In genomic region chr19:7533925-7534480, GRCh38 we compare ENCODE assay signal across 8 cellular contexts. TPM values are rescaled to one million over a fixed set of nuclear protein-coding genes. Genes with fewer than 3 reads are reported as not detected.
DNase-seq lines count a peak whose midpoint lies in the region; ATAC-seq, FAIRE-seq and TF ChIP-seq lines count a peak whose summit lies in the region.

No MANE protein-coding gene starts in this region.

- TF ChIP-seq CTCF in D721Med (IDR thresholded peaks at IDR 0.05; ENCODE audit: insufficient read depth, missing control alignments): no peak

- H3K27me3 Mint-ChIP-seq in activated CD8-positive, alpha-beta memory T cell treated with anti-CD3 and anti-CD28 coated beads, Interleukin-2, amount 10 ng/mL, durations not matched to agents 7 days and 5 days: no peaks in the 10 kb centered on the region

- CTCF ChIA-PET in activated CD8-positive, alpha-beta memory T cell treated with anti-CD3 and anti-CD28 coated beads, Interleukin-2, amount 10 ng/mL, durations not matched to agents 7 days and 5 days (lab: Charles Lee): interaction anchor here (6.1 kb wide), 1 partner anchor 11 kb away, joined by 37 read pairs; the partner anchor contains the start of gene MCOLN1

- H3K4me3 ChIP-seq in effector memory CD4-positive, alpha-beta T cell (ENCODE audit: insufficient read depth, low read depth, low read length, poor library complexity, severe bottlenecking): peak overlapping the region; percentile 95

- H3K4me1 Mint-ChIP-seq in activated CD8-positive, alpha-beta memory T cell treated with anti-CD3 and anti-CD28 coated beads, Interleukin-2, amount 10 ng/mL, durations not matched to agents 7 days and 5 days: peaks cover 20% of the 10 kb centered on the region

- peak overlapping the region; percentile 79 for H3K27ac Mint-ChIP-seq in activated CD8-positive, alpha-beta memory T cell treated with anti-CD3 and anti-CD28 coated beads, Interleukin-2, amount 10 ng/mL, durations not matched to agents 7 days and 5 days

- peaks cover 17% of the 10 kb centered on the region for H3K36me3 Mint-ChIP-seq in activated CD8-positive, alpha-beta memory T cell treated with anti-CD3 and anti-CD28 coated beads, Interleukin-2, amount 10 ng/mL, durations not matched to agents 7 days and 5 days

- no peaks in the 10 kb centered on the region for H3K9me3 ChIP-seq in effector memory CD4-positive, alpha-beta T cell (ENCODE audit: control insufficient read depth, low read length)

- H3K36me3 ChIP-seq in effector memory CD4-positive, alpha-beta T cell (ENCODE audit: control insufficient read depth, insufficient read depth, low read length): peaks cover 7% of the 10 kb centered on the region

- peak overlapping the region; percentile 93 for H3K4me3 Mint-ChIP-seq in activated CD8-positive, alpha-beta memory T cell treated with anti-CD3 and anti-CD28 coated beads, Interleukin-2, amount 10 ng/mL, durations not matched to agents 7 days and 5 days

- H3K27ac ChIP-seq in effector memory CD4-positive, alpha-beta T cell (ENCODE audit: insufficient read depth, low read length, poor library complexity, severe bottlenecking): peak overlapping the region; percentile 77

- no peaks in the 10 kb centered on the region for H3K9me3 Mint-ChIP-seq in activated CD8-positive, alpha-beta memory T cell treated with anti-CD3 and anti-CD28 coated beads, Interleukin-2, amount 10 ng/mL, durations not matched to agents 7 days and 5 days (ENCODE audit: low read depth)

- peak; percentile 94 for DNase-seq in D721Med (ENCODE audit: insufficient read length, low spot score)
- peak; percentile 24 for DNase-seq in NK-92 (lab: John Stamatoyannopoulos, UW; ENCODE audit: unreplicated experiment)
- peak; percentile 89 for DNase-seq in activated CD8-positive, alpha-beta memory T cell treated with anti-CD3 and anti-CD28 coated beads, Interleukin-2, amount 10 ng/mL, durations not matched to agents 7 days and 5 days
- DNase-seq in effector memory CD4-positive, alpha-beta T cell: peak; percentile 70 to 78 (median 75)
- peak; percentile 93 for DNase-seq in medulla oblongata (ENCODE audit: extremely low spot score)
- DNase-seq in stimulated activated CD4-positive, alpha-beta T cell treated with anti-CD3 and anti-CD28 coated beads, TNF-alpha, amount 100 ng/mL, for 4 hours (ENCODE audit: low read depth in 3 of 3): peak; percentile 64 to 71 (median 70)

- H3K4me1 ChIP-seq in effector memory CD4-positive, alpha-beta T cell (ENCODE audit: control insufficient read depth, insufficient read depth, low read length, poor library complexity, severe bottlenecking): peaks cover 14% of the 10 kb centered on the region

- FAIRE-seq in D721Med (lab: Jason Lieb, UNC): no peak

- ATAC-seq in HG03565 (IDR thresholded peaks at IDR 0.05; ENCODE audit: unreplicated experiment): peak; percentile 29
- ATAC-seq in activated CD8-positive, alpha-beta memory T cell treated with anti-CD3 and anti-CD28 coated beads, Interleukin-2, amount 10 ng/mL, durations not matched to agents 7 days and 5 days: peak; percentile 41
- ATAC-seq in GM21576 (IDR thresholded peaks at IDR 0.05; ENCODE audit: unreplicated experiment): no peak

- no peaks in the 10 kb centered on the region for H3K27me3 ChIP-seq in effector memory CD4-positive, alpha-beta T cell (replicated peaks; ENCODE audit: control insufficient read depth, insufficient read depth, low read length, poor library complexity, severe bottlenecking)

RNA-seq across cellular contexts. Expression of gene PNPLA6, which starts 1.5 kb away (rescaled TPM):
- 100 to 1,000 TPM; 160 to 184 TPM for total RNA-seq in activated CD8-positive, alpha-beta memory T cell treated with anti-CD3 and anti-CD28 coated beads, Interleukin-2, amount 10 ng/mL, durations not matched to agents 7 days and 5 days

RNA-seq across cellular contexts. Expression of gene MCOLN1, which starts 11.6 kb away (rescaled TPM):
- total RNA-seq in activated CD8-positive, alpha-beta memory T cell treated with anti-CD3 and anti-CD28 coated beads, Interleukin-2, amount 10 ng/mL, durations not matched to agents 7 days and 5 days: 10 to 100 TPM; 15.8 to 20.7 TPM

RNA-seq across cellular contexts. Expression of gene ZNF358, which starts 18.1 kb away (rescaled TPM):
- 10 to 100 TPM in 1 of 2 experiments, 1 to 10 TPM in 1; 8.9 to 11.3 TPM for total RNA-seq in activated CD8-positive, alpha-beta memory T cell treated with anti-CD3 and anti-CD28 coated beads, Interleukin-2, amount 10 ng/mL, durations not matched to agents 7 days and 5 days

RNA-seq across cellular contexts. Expression of gene PEX11G, which starts 45.2 kb away (rescaled TPM):
- 1 to 10 TPM in 1 of 2 experiments, under 1 TPM in 1; 0.58 to 1.9 TPM for total RNA-seq in activated CD8-positive, alpha-beta memory T cell treated with anti-CD3 and anti-CD28 coated beads, Interleukin-2, amount 10 ng/mL, durations not matched to agents 7 days and 5 days

Comparison
In these comparisons a context has a peak if more than half of its experiments do, and no peak if none do; other contexts are left out.
1. DNase-seq: peak in every context shown above with its lines; median percentile 94 in D721Med; 93 in medulla oblongata; 89 in activated CD8-positive, alpha-beta memory T cell treated with anti-CD3 and anti-CD28 coated beads, Interleukin-2, amount 10 ng/mL, durations not matched to agents 7 days and 5 days; 75 in effector memory CD4-positive, alpha-beta T cell; 70 in stimulated activated CD4-positive, alpha-beta T cell treated with anti-CD3 and anti-CD28 coated beads, TNF-alpha, amount 100 ng/mL, for 4 hours; 24 in NK-92.